ENCODE assay signal across 9 cellular contexts in genomic region chr7:143284591-143285453, GRCh38. TPM values are rescaled to one million over a fixed set of nuclear protein-coding genes. Genes with fewer than 3 reads are reported as not detected.
A peak's percentile ranks its signal among the peaks of the same experiment; 100 is the strongest.
DNase-seq lines count a peak whose midpoint lies in the region; ATAC-seq and TF ChIP-seq lines count a peak whose summit lies in the region.
"Had no signal": no experiment of that assay in that cellular context is flagged by ENCODE, and none has a peak within 500 bp of the region (broad histone marks: within the 10 kb centered on the region; RNA-seq: fewer than 3 reads in every experiment).

Gene TMEM139, plus strand, starts transcription at chr7:143284958. Its CDS starts 1,000 bp downstream, at chr7:143285958.

- ATAC-seq in naive B cell (ENCODE audit: low read depth in 2 of 2), result no peak
- no peak for ATAC-seq in GM21360 (IDR thresholded peaks at IDR 0.05; ENCODE audit: unreplicated experiment)
- no peak for ATAC-seq in GM21367 (IDR thresholded peaks at IDR 0.05; ENCODE audit: unreplicated experiment)

- no peaks in the 10 kb centered on the region for H3K9me3 Mint-ChIP-seq in naive B cell

- no peaks in the 10 kb centered on the region for H3K36me3 Mint-ChIP-seq in naive B cell
- H3K36me3 Mint-ChIP-seq: activated naive CD8-positive, alpha-beta T cell had no signal

- H3K4me3 ChIP-seq in epithelial cell of esophagus (ENCODE audit: low read length), result peak within 1 kb of the TSS; percentile 17

- peak within 1 kb of the TSS in 7 of 8 donors; percentile 2 to 76 (median 48) for H3K4me3 Mint-ChIP-seq in naive B cell
- H3K4me3 Mint-ChIP-seq: activated naive CD8-positive, alpha-beta T cell had no signal

- peaks cover 36 to 54% (median 47%) of the 10 kb centered on the region in 3 donors for H3K4me1 Mint-ChIP-seq in naive B cell

- H3K27me3 Mint-ChIP-seq in naive B cell, result no peaks in the 10 kb centered on the region
- H3K27me3 Mint-ChIP-seq: activated naive CD8-positive, alpha-beta T cell had no signal

- in situ Hi-C loops in Caki2 (cut with HindIII; ENCODE audit: low pct_unique_long_range_greater_than_20kb, low sequenced_read_pairs), result no loop called here

- peak within 1 kb of the TSS in 5 of 6 donors; percentile 39 to 97 (median 80) for H3K27ac Mint-ChIP-seq in naive B cell
- H3K27ac Mint-ChIP-seq: activated naive CD8-positive, alpha-beta T cell had no signal

- DNase-seq in Caki2 (ENCODE audit: low read depth) (peak; percentile 75), NCI-H2227 (lab: John Stamatoyannopoulos, UW; ENCODE audit: unreplicated experiment) (peak; percentile 45), epithelial cell of esophagus (ENCODE audit: low read depth) (peak; percentile 39), naive B cell (no peak), SIG-M5 treated with dmso at 0.1 percent for 504 hours (lab: John Stamatoyannopoulos, UW; ENCODE audit: unreplicated experiment) (no peak)
- no peak for DNase-seq in stimulated activated CD4-positive, alpha-beta T cell treated with anti-CD3 and anti-CD28 coated beads, Interleukin-12 subunit alpha, Interleukin-12 subunit beta, amount 100 ng/mL, for 4 hours

- no peak for TF ChIP-seq CTCF in epithelial cell of esophagus (IDR thresholded peaks at IDR 0.05; ENCODE audit: insufficient read depth, low read depth, low read length, missing control alignments)

RNA-seq across cellular contexts. Expression of gene TMEM139, which starts in this region (rescaled TPM):
- 79.0 and 102 TPM in 2 replicates for total RNA-seq in Caki2 (2014; rRNA removed; shearing (Covaris generic); ENCODE audit: low replicate concordance)
- polyA plus RNA-seq in naive B cell (ENCODE audit: low read depth in 6 of 6), result under 1 TPM in 2 of 6 donors, not detected in 4; 0.32 TPM

Comparison
In these comparisons a context has a peak if more than half of its experiments do, and no peak if none do; other contexts are left out.
1. DNase-seq: peak in Caki2 (single experiment), NCI-H2227 (single experiment) and epithelial cell of esophagus (single experiment); none in naive B cell (single experiment), stimulated activated CD4-positive, alpha-beta T cell treated with anti-CD3 and anti-CD28 coated beads, Interleukin-12 subunit alpha, Interleukin-12 subunit beta, amount 100 ng/mL, for 4 hours (single experiment) and SIG-M5 treated with dmso at 0.1 percent for 504 hours (single experiment).